ENCODE assay signal across 29 cellular contexts in the genomic region with DNA sequence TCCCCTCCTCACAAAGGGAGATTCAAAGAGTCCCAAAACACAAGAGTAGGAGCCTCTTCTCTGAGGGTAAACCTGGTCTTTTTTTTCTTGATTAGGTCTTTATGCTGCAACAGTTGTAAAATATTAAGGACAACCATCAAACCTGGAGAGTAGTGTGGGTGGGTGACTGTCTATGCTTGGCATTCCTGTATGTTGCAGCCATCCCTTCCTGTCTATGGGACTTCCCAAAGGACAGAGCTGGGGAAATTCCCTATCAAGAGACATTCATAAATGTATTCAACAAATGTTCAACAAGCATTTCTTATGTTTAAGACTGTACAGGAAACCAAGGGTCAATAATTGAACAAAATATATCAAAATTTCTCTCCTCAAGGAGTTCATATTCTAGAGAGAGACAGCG. TPM values are rescaled to one million over a fixed set of nuclear protein-coding genes. Genes with fewer than 3 reads are reported as not detected.
DNase-seq lines count a peak whose midpoint lies in the region; ATAC-seq and TF ChIP-seq lines count a peak whose summit lies in the region.
"Had no signal": no experiment of that assay in that cellular context is flagged by ENCODE, and none has a peak within 500 bp of the region (broad histone marks: within the 10 kb centered on the region; RNA-seq: fewer than 3 reads in every experiment).

No MANE protein-coding gene starts in this region.

- no peak for TF ChIP-seq CTCF in epithelial cell of esophagus (IDR thresholded peaks at IDR 0.05; ENCODE audit: insufficient read depth, low read depth, low read length, missing control alignments)

- no peak overlapping the region for H3K9ac ChIP-seq in skeletal muscle satellite cell (ENCODE audit: low read depth, low read length)

- no peaks in the 10 kb centered on the region for H3K27me3 ChIP-seq in SJSA1 (replicated peaks)
- H3K27me3 ChIP-seq in skeletal muscle satellite cell (ENCODE audit: control insufficient read depth, insufficient read depth, low read length) = no peaks in the 10 kb centered on the region
- H3K27me3 ChIP-seq: ascending aorta, hepatocyte, tibial artery had no signal

- no peak for ATAC-seq in Right ventricle myocardium superior (ENCODE audit: poor library complexity)
- ATAC-seq: activated CD8-positive, alpha-beta T cell treated with anti-CD3 and anti-CD28 coated beads, Interleukin-2, amount 10 ng/mL, durations not matched to agents 7 days and 5 days; left lobe of liver; stimulated activated naive CD8-positive, alpha-beta T cell treated with anti-CD3 and anti-CD28 coated beads, Interleukin-15, Interleukin-2, amounts not matched to agents 100 U/mL and 50 U/mL, for 24 hours had no signal

- H3K27ac ChIP-seq in SJSA1 = peak overlapping the region; percentile 93
- H3K27ac ChIP-seq: ascending aorta, hepatocyte, tibial artery had no signal

- H3K4me1 ChIP-seq in SJSA1 (replicated peaks) (peaks cover 27% of the 10 kb centered on the region), skeletal muscle satellite cell (ENCODE audit: control insufficient read depth, insufficient read depth, low read length) (peaks cover 22% of the 10 kb centered on the region)

- H3K36me3 ChIP-seq in SJSA1 (peaks cover 44% of the 10 kb centered on the region), skeletal muscle satellite cell (ENCODE audit: insufficient read depth, low read length) (peaks cover 6% of the 10 kb centered on the region)

- H3K4me2 ChIP-seq in skeletal muscle satellite cell (ENCODE audit: low read length) = peak overlapping the region; percentile 9
- H3K4me2 ChIP-seq: hepatocyte had no signal

- DNase-seq in EH (ENCODE audit: low read depth) (peak; percentile 47), SJSA1 (ENCODE audit: low read depth in 1 of 2, low spot score in 2 of 2) (peak in 1 of 2 experiments; percentile 53), epithelial cell of esophagus (ENCODE audit: low read depth) (peak; percentile 47), NCI-H82 (lab: John Stamatoyannopoulos, UW) (no peak), foreskin melanocyte (no peak), HUDEP-2 (lab: John Stamatoyannopoulos, UW; ENCODE audit: unreplicated experiment in 76 of 76) (no peak), Right ventricle myocardium superior (no peak)
- DNase-seq: activated CD4-positive, CD25-positive, alpha-beta regulatory T cell; activated CD8-positive, alpha-beta T cell treated with anti-CD3 and anti-CD28 coated beads, Interleukin-2, amount 10 ng/mL, durations not matched to agents 7 days and 5 days; activated effector memory CD4-positive, alpha-beta T cell treated with Interleukin-2 at 50 U/mL for 16 hours; activated naive CD8-positive, alpha-beta T cell treated with anti-CD3 and anti-CD28 coated beads for 36 hours; activated T-cell treated with anti-CD3 and anti-CD28 coated beads for 4 hours; cerebellar nuclear complex; erythroblast; foreskin fibroblast; midbrain; NCI-H1092; NCI-H2081; NCI-H774; retina; SHP77 treated with DMSO at 0.1 percent for 48 hours; stimulated activated CD4-positive, alpha-beta T cell treated with anti-CD3 and anti-CD28 coated beads, Interleukin-4, amount 100 ng/mL, for 1 hour; stimulated activated naive CD8-positive, alpha-beta T cell treated with anti-CD3 and anti-CD28 coated beads, Interleukin-15, Interleukin-2, amounts not matched to agents 100 U/mL and 50 U/mL, for 24 hours; tibial artery had no signal

- intact Hi-C loops in Right ventricle myocardium superior (cut with DNase I) = no loop called here

- H3K9me3 ChIP-seq in SJSA1 (replicated peaks) = no peaks in the 10 kb centered on the region
- no peaks in the 10 kb centered on the region for H3K9me3 ChIP-seq in skeletal muscle satellite cell (replicated peaks; ENCODE audit: low read length)
- H3K9me3 ChIP-seq: ascending aorta, tibial artery had no signal

- H3K4me3 ChIP-seq in SJSA1 = no peak overlapping the region
- no peak overlapping the region for H3K4me3 ChIP-seq in epithelial cell of esophagus (ENCODE audit: low read length)
- no peak overlapping the region for H3K4me3 ChIP-seq in skeletal muscle satellite cell (ENCODE audit: low read length)
- H3K4me3 ChIP-seq: ascending aorta, GM23338, hepatocyte, tibial artery had no signal

RNA-seq across cellular contexts. Expression of a gene that starts 5.5 kb away (rescaled TPM):
- total RNA-seq in SJSA1 (2014; rRNA removed; shearing (Covaris generic)) = 17.4 and 20.0 TPM in 2 replicates
- total RNA-seq in skeletal muscle satellite cell (2012; rRNA removed) = 4.6 and 5.7 TPM in 2 replicates
- total RNA-seq in Right ventricle myocardium superior = 4.9 TPM

RNA-seq across cellular contexts. Expression of a gene that starts 13.6 kb away (rescaled TPM):
- 16.7 and 26.2 TPM in 2 replicates for total RNA-seq in SJSA1 (2014; rRNA removed; shearing (Covaris generic))
- 7.2 and 10.6 TPM in 2 replicates for total RNA-seq in skeletal muscle satellite cell (2012; rRNA removed)
- total RNA-seq in Right ventricle myocardium superior = 9.0 TPM

RNA-seq across cellular contexts. Expression of a gene that starts 23.4 kb away (rescaled TPM):
- 46.4 and 57.7 TPM in 2 replicates for total RNA-seq in SJSA1 (2014; rRNA removed; shearing (Covaris generic))
- total RNA-seq in skeletal muscle satellite cell (2012; rRNA removed) = 14.2 and 14.4 TPM in 2 replicates
- 12.8 TPM for total RNA-seq in Right ventricle myocardium superior

RNA-seq across cellular contexts. Expression of a gene that starts 51.9 kb away (rescaled TPM):
- total RNA-seq in SJSA1 (2014; rRNA removed; shearing (Covaris generic)) = 6.3 and 8.4 TPM in 2 replicates
- 9.0 and 11.9 TPM in 2 replicates for total RNA-seq in skeletal muscle satellite cell (2012; rRNA removed)
- total RNA-seq in Right ventricle myocardium superior = 9.1 TPM

Comparison
In these comparisons a context has a peak if more than half of its experiments do, and no peak if none do; other contexts are left out.
1. DNase-seq: peak in EH (single experiment) and epithelial cell of esophagus (single experiment); none in NCI-H82 (single experiment), foreskin melanocyte (single experiment), HUDEP-2 (0 of 76) and Right ventricle myocardium superior (single experiment).